In genomic region chr16:81740163-81740562, GRCh38 we compare ENCODE assay signal across 9 cellular contexts. TPM values are rescaled to one million over a fixed set of nuclear protein-coding genes. Genes with fewer than 3 reads are reported as not detected.
DNase-seq lines count a peak whose midpoint lies in the region; ATAC-seq lines count a peak whose summit lies in the region.
"Had no signal": no experiment of that assay in that cellular context is flagged by ENCODE, and none has a peak within 500 bp of the region (broad histone marks: within the 10 kb centered on the region; RNA-seq: fewer than 3 reads in every experiment).

No MANE protein-coding gene starts in this region.

- no peaks in the 10 kb centered on the region for H3K36me3 Mint-ChIP-seq in naive B cell

- ATAC-seq in GM18867 (IDR thresholded peaks at IDR 0.05; ENCODE audit: unreplicated experiment) (peak; percentile 67), GM21825 (IDR thresholded peaks at IDR 0.05; ENCODE audit: unreplicated experiment) (peak; percentile 49), HG03571 (IDR thresholded peaks at IDR 0.05; ENCODE audit: unreplicated experiment) (peak; percentile 57), naive B cell (ENCODE audit: low read depth in 2 of 2) (peak; percentile 15 to 22)

- peak overlapping the region; percentile 70 to 93 (median 87) for H3K4me3 Mint-ChIP-seq in naive B cell

- H3K4me1 Mint-ChIP-seq in naive B cell: peaks cover 36 to 70% (median 60%) of the 10 kb centered on the region in 3 donors

- DNase-seq in naive B cell: no peak
- DNase-seq in H4 (ENCODE audit: low spot score): no peak
- DNase-seq in activated CD4-positive, CD25-positive, alpha-beta regulatory T cell treated with anti-CD3 and anti-CD28 coated beads, Interleukin-2, amount 50 U/mL, for 72 hours: no peak
- DNase-seq in NCI-H2081 treated with DMSO at 0.1 percent for 48 hours (lab: John Stamatoyannopoulos, UW): no peak
- no peak for DNase-seq in NCI-H1105 treated with DMSO at 0.1 percent for 48 hours (lab: John Stamatoyannopoulos, UW)
- DNase-seq: stimulated activated CD4-positive, alpha-beta T cell treated with anti-CD3 and anti-CD28 coated beads, Interleukin-2, amount 100 ng/mL, for 48 hours had no signal

- H3K27me3 Mint-ChIP-seq in naive B cell: no peaks in the 10 kb centered on the region

- H3K27ac Mint-ChIP-seq in naive B cell: peak overlapping the region; percentile 66 to 97 (median 96)

- H3K9me3 Mint-ChIP-seq in naive B cell: no peaks in the 10 kb centered on the region

RNA-seq across cellular contexts. Expression of gene PLCG2, which starts 38.9 kb away (rescaled TPM):
- 100 to 1,000 TPM in 2 of 6 donors, 10 to 100 TPM in 4; 65.1 to 119 (median 92.5) TPM for polyA plus RNA-seq in naive B cell (ENCODE audit: low read depth in 6 of 6)
- 2.2 and 3.2 TPM in 2 replicates for total RNA-seq in H4 (2014; rRNA removed; shearing (Covaris generic))
